ENCODE assay signal across 23 cellular contexts in genomic region chr2:212683346-212683745, GRCh38.
DNase-seq lines count a peak whose midpoint lies in the region; ATAC-seq, FAIRE-seq and TF ChIP-seq lines count a peak whose summit lies in the region.
"Had no signal": no experiment of that assay in that cellular context is flagged by ENCODE, and none has a peak within 500 bp of the region (broad histone marks: within the 10 kb centered on the region; RNA-seq: fewer than 3 reads in every experiment).

No MANE protein-coding gene starts in this region.

- no peak overlapping the region for H3K4me3 ChIP-seq in AG10803 (ENCODE audit: low read length)
- H3K4me3 ChIP-seq: adrenal gland, heart left ventricle, lung, pancreas, sigmoid colon, upper lobe of left lung had no signal

- ATAC-seq in HG02970 (IDR thresholded peaks at IDR 0.05; ENCODE audit: low FRiP score, unreplicated experiment) (no peak), GM18520 (IDR thresholded peaks at IDR 0.05; ENCODE audit: unreplicated experiment) (no peak)
- ATAC-seq: heart left ventricle; pancreas; stimulated activated naive CD8-positive, alpha-beta T cell treated with anti-CD3 and anti-CD28 coated beads, Interleukin-15, amount 100 ng/mL, for 72 hours had no signal

- TF ChIP-seq CTCF in AG10803 (conservative IDR thresholded peaks at IDR 0.05; ENCODE audit: low read length): no peak

- DNase-seq in AG10803 (ENCODE audit: low read depth): peak; percentile 13
- peak; percentile 5 for DNase-seq in HTR-8/SVneo (ENCODE audit: insufficient read length, low spot score)
- peak; percentile 49 for DNase-seq in astrocyte of the hippocampus (ENCODE audit: low read depth, low spot score)
- DNase-seq in glomerular visceral epithelial cell (ENCODE audit: extremely low spot score): peak; percentile 10
- no peak for DNase-seq in SW480 (ENCODE audit: low spot score)
- DNase-seq in NCI-H2196 (lab: John Stamatoyannopoulos, UW; ENCODE audit: unreplicated experiment): no peak
- DNase-seq: activated CD4-positive, alpha-beta T cell treated with anti-CD3 and anti-CD28 coated beads, Interleukin-2, amount 10 ng/mL, durations not matched to agents 24 days and 14 days; activated CD8-positive, alpha-beta memory T cell treated with anti-CD3 and anti-CD28 coated beads, Interleukin-2, amount 50 U/mL, for 4 hours; activated effector memory CD4-positive, alpha-beta T cell treated with Interleukin-2 at 50 U/mL for 16 hours; adrenal gland; CD8-positive, alpha-beta memory T cell; heart left ventricle; naive B cell; NCI-H1694 treated with DMSO at 0.1 percent for 48 hours; NCI-H345; pancreas; sigmoid colon; stimulated activated CD4-positive, alpha-beta T cell treated with anti-CD3 and anti-CD28 coated beads, Interleukin-2, amount 100 ng/mL, for 24 hours; stimulated activated naive CD8-positive, alpha-beta T cell treated with anti-CD3 and anti-CD28 coated beads, Interleukin-15, amount 100 ng/mL, for 72 hours; upper lobe of left lung had no signal

- FAIRE-seq in HTR-8/SVneo (lab: Jason Lieb, UNC): no peak
- FAIRE-seq: pancreas had no signal

Comparison
In these comparisons a context has a peak if more than half of its experiments do, and no peak if none do; other contexts are left out.
1. DNase-seq: peak in AG10803 (single experiment), HTR-8/SVneo (single experiment), astrocyte of the hippocampus (single experiment) and glomerular visceral epithelial cell (single experiment); none in SW480 (single experiment) and NCI-H2196 (single experiment).